15 cellular contexts compared by ENCODE assay signal in the genomic region with DNA sequence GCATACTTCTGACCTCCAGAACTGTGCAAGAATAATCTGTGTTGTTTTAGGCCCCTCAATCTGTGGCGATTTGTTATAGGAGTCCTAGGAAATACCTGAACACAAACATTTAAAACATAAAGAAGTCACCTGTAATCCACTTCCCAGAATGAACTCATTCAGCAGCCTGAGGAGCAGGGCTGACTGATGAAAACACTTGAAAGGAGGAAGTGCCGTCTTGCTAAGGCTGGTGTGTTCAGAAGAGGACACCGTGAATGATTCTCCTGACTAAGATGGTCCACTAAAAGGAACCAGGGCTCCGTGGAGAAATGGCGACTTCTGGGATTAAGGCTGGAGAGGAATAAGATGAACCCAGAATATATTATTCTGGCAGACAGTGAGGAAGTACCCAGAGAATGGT. TPM values are rescaled to one million over a fixed set of nuclear protein-coding genes. Genes with fewer than 3 reads are reported as not detected.
DNase-seq lines count a peak whose midpoint lies in the region; ATAC-seq and TF ChIP-seq lines count a peak whose summit lies in the region.
"Had no signal": no experiment of that assay in that cellular context is flagged by ENCODE, and none has a peak within 500 bp of the region (broad histone marks: within the 10 kb centered on the region; RNA-seq: fewer than 3 reads in every experiment).

No MANE protein-coding gene starts in this region.

- peaks cover 6% of the 10 kb centered on the region for H3K4me1 ChIP-seq in OCI-LY3 (ENCODE audit: low read length)
- H3K4me1 ChIP-seq in colonic mucosa = no peaks in the 10 kb centered on the region
- H3K4me1 ChIP-seq in PC-3 (ENCODE audit: insufficient read depth, low read length) = peaks cover 15% of the 10 kb centered on the region

- H3K9me3 Mint-ChIP-seq in type B pancreatic cell = no peaks in the 10 kb centered on the region
- H3K9me3 Mint-ChIP-seq: stimulated activated effector memory CD8-positive, alpha-beta T cell treated with anti-CD3 and anti-CD28 coated beads, Interleukin-12 subunit alpha, Interleukin-12 subunit beta, amount 100 ng/mL, for 72 hours had no signal

- H3K36me3 ChIP-seq in OCI-LY3 (replicated peaks; ENCODE audit: low read depth, low read length) (no peaks in the 10 kb centered on the region), colonic mucosa (no peaks in the 10 kb centered on the region), PC-3 (ENCODE audit: low read depth, low read length) (no peaks in the 10 kb centered on the region)

- no peak for TF ChIP-seq CTCF in OCI-LY3 (IDR thresholded peaks at IDR 0.05; ENCODE audit: low read depth, low read length)
- no peak for TF ChIP-seq CTCF in colonic mucosa (IDR thresholded peaks at IDR 0.05)
- TF ChIP-seq CTCF in type B pancreatic cell (conservative IDR thresholded peaks at IDR 0.05) = no peak
- TF ChIP-seq CTCF in PC-3 (conservative IDR thresholded peaks at IDR 0.05; ENCODE audit: low read depth, low read length) = no peak

- POLR2A ChIA-PET in PC-3 (lab: Charles Lee; ENCODE audit: unreplicated experiment) = no interaction called here

- peak overlapping the region; percentile 20; the same call in 1 of the 2 replicates for H3K4me2 ChIP-seq in OCI-LY3 (ENCODE audit: low read length)
- H3K4me2 ChIP-seq in PC-3 (ENCODE audit: low read length) = no peak overlapping the region

- H3F3A ChIP-seq in PC-3 (ENCODE audit: low read length, unreplicated experiment) = no peaks in the 10 kb centered on the region

- H4K20me1 ChIP-seq in OCI-LY3 (ENCODE audit: insufficient read depth, low read length) = no peaks in the 10 kb centered on the region
- H4K20me1 ChIP-seq in PC-3 (ENCODE audit: low read length) = no peaks in the 10 kb centered on the region

- intact Hi-C loops in colonic mucosa (cut with DNase I) = no loop called here
- intact Hi-C loops in PC-3 (cut with micrococcal nuclease) = no loop called here

- H2AFZ ChIP-seq in OCI-LY3 (ENCODE audit: low read depth, low read length) (no peak overlapping the region), PC-3 (ENCODE audit: low read length) (no peak overlapping the region)

- H3K4me3 Mint-ChIP-seq in type B pancreatic cell = peak overlapping the region; percentile 16

- H3K9ac ChIP-seq in OCI-LY3 (ENCODE audit: low read length) (no peak overlapping the region), colonic mucosa (ENCODE audit: low read depth in 2 of 2, low read length in 2 of 2) (no peak overlapping the region), PC-3 (ENCODE audit: low read length) (no peak overlapping the region)

- H3K9me3 ChIP-seq in OCI-LY3 (ENCODE audit: insufficient read depth, low read length) = no peaks in the 10 kb centered on the region
- no peaks in the 10 kb centered on the region for H3K9me3 ChIP-seq in colonic mucosa
- no peaks in the 10 kb centered on the region for H3K9me3 ChIP-seq in PC-3 (ENCODE audit: low read length)

- BruUV-seq in PC-3 (replicated peaks; lab: Mats Ljungman, UMichigan) = no TSS peak

- peaks cover 34% of the 10 kb centered on the region for H3K4me1 Mint-ChIP-seq in type B pancreatic cell (ENCODE audit: unreplicated experiment)

- no peak overlapping the region for H3K4me3 ChIP-seq in OCI-LY3 (ENCODE audit: low read length)
- no peak overlapping the region for H3K4me3 ChIP-seq in colonic mucosa
- H3K4me3 ChIP-seq in PC-3 (ENCODE audit: low read length) = no peak overlapping the region

- no peaks in the 10 kb centered on the region; the same call in 1 of the 2 replicates for H3K9me2 ChIP-seq in PC-3 (replicated peaks; ENCODE audit: low read length)

- H3K79me2 ChIP-seq in OCI-LY3 (ENCODE audit: low read length) (no peaks in the 10 kb centered on the region), PC-3 (ENCODE audit: low read length) (no peaks in the 10 kb centered on the region)

- H3K27me3 ChIP-seq in OCI-LY3 (ENCODE audit: low read depth, low read length) (0 out of 2 replicates have a peak, but pooled peaks cover 8% of the 10 kb centered on the region), colonic mucosa (no peaks in the 10 kb centered on the region), PC-3 (ENCODE audit: low read length) (no peaks in the 10 kb centered on the region)

- H3K36me3 Mint-ChIP-seq in type B pancreatic cell = no peaks in the 10 kb centered on the region
- H3K36me3 Mint-ChIP-seq: stimulated activated effector memory CD8-positive, alpha-beta T cell treated with anti-CD3 and anti-CD28 coated beads, Interleukin-12 subunit alpha, Interleukin-12 subunit beta, amount 100 ng/mL, for 72 hours had no signal

- no peak for ATAC-seq in PC-3
- ATAC-seq: activated CD4-positive, CD25-positive, alpha-beta regulatory T cell treated with anti-CD3 and anti-CD28 coated beads, Interleukin-2, amount 50 U/mL, for 24 hours; stimulated activated effector memory CD8-positive, alpha-beta T cell treated with anti-CD3 and anti-CD28 coated beads, Interleukin-12 subunit alpha, Interleukin-12 subunit beta, amount 100 ng/mL, for 72 hours had no signal

- no peak overlapping the region for H3K27ac Mint-ChIP-seq in type B pancreatic cell
- H3K27ac Mint-ChIP-seq: nephron progenitor cell; stimulated activated effector memory CD8-positive, alpha-beta T cell treated with anti-CD3 and anti-CD28 coated beads, Interleukin-12 subunit alpha, Interleukin-12 subunit beta, amount 100 ng/mL, for 72 hours had no signal

- CTCF ChIA-PET in PC-3 (lab: Charles Lee) = interaction anchor here (0.6 kb wide), 1 partner anchor 34 kb away, joined by 3 read pairs; no protein-coding TSS in a partner anchor

- peak; percentile 45 for DNase-seq in activated CD8-positive, alpha-beta memory T cell treated with anti-CD3 and anti-CD28 coated beads for 24 hours
- DNase-seq in activated CD8-positive, alpha-beta memory T cell treated with anti-CD3 and anti-CD28 coated beads, Interleukin-2, amount 50 U/mL, for 4 hours = no peak
- DNase-seq in colonic mucosa (peak; percentile 13), type B pancreatic cell (ENCODE audit: extremely low spot score, unreplicated experiment) (no peak), HK-2 (ENCODE audit: unreplicated experiment) (no peak), PC-3 (no peak), NCI-H526 (lab: John Stamatoyannopoulos, UW) (no peak)
- DNase-seq: DMS153, NCI-H1417 treated with DMSO at 0.1 percent for 48 hours, NCI-H2171 treated with DMSO at 0.1 percent for 48 hours, nephron progenitor cell had no signal

- H3K27ac ChIP-seq in OCI-LY3 (ENCODE audit: low read length) = no peak overlapping the region
- no peak overlapping the region for H3K27ac ChIP-seq in colonic mucosa
- H3K27ac ChIP-seq in PC-3 (ENCODE audit: low read length) = no peak overlapping the region
- H3K27ac ChIP-seq: C4-2B had no signal

- H3K27me3 Mint-ChIP-seq in type B pancreatic cell = peaks cover 54% of the 10 kb centered on the region

RNA-seq across cellular contexts. Expression of gene MARCHF6, which starts 18.7 kb away (rescaled TPM):
- total RNA-seq in colonic mucosa (100 to 1,000 TPM; 108 to 155 TPM), type B pancreatic cell (ENCODE audit: low replicate concordance) (132 and 199 TPM in 2 replicates), PC-3 (2014; rRNA removed) (140 TPM in 2 replicates)

RNA-seq across cellular contexts. Expression of gene CMBL, which starts 27.1 kb away (rescaled TPM):
- total RNA-seq in colonic mucosa (100 to 1,000 TPM; 123 to 186 TPM), type B pancreatic cell (ENCODE audit: low replicate concordance) (12.1 and 32.9 TPM in 2 replicates), PC-3 (2014; rRNA removed) (35.7 and 38.4 TPM in 2 replicates)

Comparison
In these comparisons a context has a peak if more than half of its experiments do, and no peak if none do; other contexts are left out.
1. DNase-seq: peak in activated CD8-positive, alpha-beta memory T cell treated with anti-CD3 and anti-CD28 coated beads for 24 hours (single experiment) and colonic mucosa (single experiment); none in activated CD8-positive, alpha-beta memory T cell treated with anti-CD3 and anti-CD28 coated beads, Interleukin-2, amount 50 U/mL, for 4 hours (single experiment), type B pancreatic cell (single experiment), HK-2 (single experiment), PC-3 (single experiment) and NCI-H526 (0 of 2).